8 cellular contexts compared by ENCODE assay signal in genomic region chr3:125140817-125141595, GRCh38.
DNase-seq lines count a peak whose midpoint lies in the region; ATAC-seq, FAIRE-seq and TF ChIP-seq lines count a peak whose summit lies in the region.

No MANE protein-coding gene starts in this region.

- DNase-seq in GM18507 (ENCODE audit: extremely low spot score, insufficient read length, low read depth) (no peak), adipocyte (ENCODE audit: low read depth) (no peak), neural progenitor cell (ENCODE audit: low spot score) (no peak), occipital lobe (lab: John Stamatoyannopoulos, UW) (no peak), globus pallidus (ENCODE audit: low spot score) (no peak)
- no peak for DNase-seq in stimulated activated CD4-positive, alpha-beta T cell treated with anti-CD3 and anti-CD28 coated beads, Interleukin-12 subunit alpha, Interleukin-12 subunit beta, amount 100 ng/mL, for 4 hours

- H3K27ac Mint-ChIP-seq in neural progenitor cell = no peak overlapping the region

- TF ChIP-seq CTCF in neural progenitor cell (IDR thresholded peaks at IDR 0.05) = no peak

- H3K4me2 ChIP-seq in neural progenitor cell = peak overlapping the region; percentile 66

- peak overlapping the region; percentile 28 for H3K4me3 Mint-ChIP-seq in neural progenitor cell

- ATAC-seq in HG02798 (IDR thresholded peaks at IDR 0.05; ENCODE audit: poor library complexity, unreplicated experiment) (peak; percentile 17), esophagus mucosa (no peak)

- peak overlapping the region; percentile 54 for H2AFZ ChIP-seq in neural progenitor cell (replicated peaks)

- no peak overlapping the region for H3K4me3 ChIP-seq in adipocyte (ENCODE audit: low read length)
- peak overlapping the region; percentile 4 for H3K4me3 ChIP-seq in neural progenitor cell

- peak; percentile 86 for FAIRE-seq in GM18507 (lab: Jason Lieb, UNC)

- H3K36me3 Mint-ChIP-seq in neural progenitor cell = no peaks in the 10 kb centered on the region

- no peak overlapping the region for H3K27ac ChIP-seq in neural progenitor cell

- no peaks in the 10 kb centered on the region for H3K27me3 ChIP-seq in adipocyte (replicated peaks; ENCODE audit: control insufficient read depth, insufficient read depth, low read length)
- peaks cover 28% of the 10 kb centered on the region for H3K27me3 ChIP-seq in neural progenitor cell

- peaks cover 35% of the 10 kb centered on the region for H3F3A ChIP-seq in neural progenitor cell (ENCODE audit: low read depth)

- H3K9ac ChIP-seq in adipocyte (ENCODE audit: low read length) (peak overlapping the region; percentile 70), neural progenitor cell (no peak overlapping the region)

- no peaks in the 10 kb centered on the region for H3K9me3 Mint-ChIP-seq in neural progenitor cell

- H3K36me3 ChIP-seq in adipocyte (ENCODE audit: control insufficient read depth, insufficient read depth, low read length, severe bottlenecking) (no peaks in the 10 kb centered on the region), neural progenitor cell (no peaks in the 10 kb centered on the region)

- H3K4me1 ChIP-seq in adipocyte (ENCODE audit: control insufficient read depth, insufficient read depth, low read length) = peaks cover 59% of the 10 kb centered on the region
- peaks cover 44% of the 10 kb centered on the region for H3K4me1 ChIP-seq in neural progenitor cell

- peaks cover 44% of the 10 kb centered on the region for H3K27me3 Mint-ChIP-seq in neural progenitor cell (ENCODE audit: insufficient read depth, low read depth)

- H3K4me1 Mint-ChIP-seq in neural progenitor cell = peaks cover 49% of the 10 kb centered on the region

- H3K79me2 ChIP-seq in neural progenitor cell (ENCODE audit: low read depth) = no peaks in the 10 kb centered on the region

- no peaks in the 10 kb centered on the region for H4K20me1 ChIP-seq in neural progenitor cell (ENCODE audit: low read depth)

- H3K9me3 ChIP-seq in adipocyte (ENCODE audit: control insufficient read depth, low read length) (no peaks in the 10 kb centered on the region), neural progenitor cell (ENCODE audit: low read depth) (no peaks in the 10 kb centered on the region)
